Comparison of ENCODE assay signal across 8 cellular contexts in genomic region chr17:2023692-2024571, GRCh38. TPM values are rescaled to one million over a fixed set of nuclear protein-coding genes. Genes with fewer than 3 reads are reported as not detected.
DNase-seq lines count a peak whose midpoint lies in the region; ATAC-seq and TF ChIP-seq lines count a peak whose summit lies in the region.

No MANE protein-coding gene starts in this region.

- no peaks in the 10 kb centered on the region for H3K27me3 ChIP-seq in CD8-positive, alpha-beta T cell (ENCODE audit: insufficient read depth, low read length)
- peaks cover 0 to 81% (median 0%) of the 10 kb centered on the region in 4 donors for H3K27me3 ChIP-seq in esophagus squamous epithelium

- no peak for TF ChIP-seq CTCF in CD8-positive, alpha-beta T cell (IDR thresholded peaks at IDR 0.05)
- TF ChIP-seq CTCF in esophagus squamous epithelium (IDR thresholded peaks at IDR 0.05) (no peak), nephron progenitor cell (IDR thresholded peaks at IDR 0.05) (no peak)

- peak overlapping the region; percentile 78 for H3K4me3 Mint-ChIP-seq in CD8-positive, alpha-beta T cell
- H3K4me3 Mint-ChIP-seq in activated CD4-positive, alpha-beta memory T cell treated with anti-CD3 and anti-CD28 coated beads for 36 hours: peak overlapping the region; percentile 59
- H3K4me3 Mint-ChIP-seq in nephron progenitor cell: peak overlapping the region; percentile 79

- no peaks in the 10 kb centered on the region for H3K9me3 ChIP-seq in CD8-positive, alpha-beta T cell (ENCODE audit: low read length)
- no peaks in the 10 kb centered on the region for H3K9me3 ChIP-seq in esophagus squamous epithelium

- peak overlapping the region; percentile 68 for H3K4me3 ChIP-seq in CD8-positive, alpha-beta T cell (ENCODE audit: low read depth, low read length)
- peak overlapping the region; percentile 48 to 73 (median 62) for H3K4me3 ChIP-seq in esophagus squamous epithelium

- H3K4me1 Mint-ChIP-seq in CD8-positive, alpha-beta T cell (ENCODE audit: low read depth): peaks cover 27% of the 10 kb centered on the region
- H3K4me1 Mint-ChIP-seq in activated CD4-positive, alpha-beta memory T cell treated with anti-CD3 and anti-CD28 coated beads for 36 hours (ENCODE audit: low read depth): peaks cover 9% of the 10 kb centered on the region
- H3K4me1 Mint-ChIP-seq in nephron progenitor cell: peaks cover 49% of the 10 kb centered on the region

- peaks cover 18% of the 10 kb centered on the region for H3K27me3 Mint-ChIP-seq in CD8-positive, alpha-beta T cell (ENCODE audit: low read depth)
- H3K27me3 Mint-ChIP-seq in activated CD4-positive, alpha-beta memory T cell treated with anti-CD3 and anti-CD28 coated beads for 36 hours: peaks cover 33% of the 10 kb centered on the region
- H3K27me3 Mint-ChIP-seq in nephron progenitor cell (ENCODE audit: low read depth, poor library complexity): peaks cover 87% of the 10 kb centered on the region

- CTCF ChIA-PET in CD8-positive, alpha-beta T cell (lab: Charles Lee): interaction anchor here (2.3 to 2.4 kb wide), 2 partner anchors 32 to 141 kb away, joined by 8 read pairs; partner anchors contain the start of gene HIC1
- CTCF ChIA-PET in activated CD4-positive, alpha-beta memory T cell treated with anti-CD3 and anti-CD28 coated beads for 36 hours (lab: Charles Lee): interaction anchor here (1.2 to 3.6 kb wide), 5 partner anchors 31 to 302 kb away, joined by 4 to 23 read pairs (median 11); partner anchors contain the start of gene HIC1

- H3K36me3 Mint-ChIP-seq in CD8-positive, alpha-beta T cell: no peaks in the 10 kb centered on the region
- no peaks in the 10 kb centered on the region for H3K36me3 Mint-ChIP-seq in activated CD4-positive, alpha-beta memory T cell treated with anti-CD3 and anti-CD28 coated beads for 36 hours
- no peaks in the 10 kb centered on the region for H3K36me3 Mint-ChIP-seq in nephron progenitor cell (ENCODE audit: low read depth)

- H3K36me3 ChIP-seq in CD8-positive, alpha-beta T cell (ENCODE audit: insufficient read depth, low read length): no peaks in the 10 kb centered on the region
- no peaks in the 10 kb centered on the region for H3K36me3 ChIP-seq in esophagus squamous epithelium

- H3K27ac ChIP-seq in CD8-positive, alpha-beta T cell (ENCODE audit: low read depth, low read length): no peak overlapping the region
- peak overlapping the region in 1 of 4 donors; percentile 20 for H3K27ac ChIP-seq in esophagus squamous epithelium

- POLR2A ChIA-PET in CD8-positive, alpha-beta T cell (lab: Charles Lee): interaction anchor here (1.2 to 1.3 kb wide), 2 partner anchors 21 to 260 kb away, joined by 3 read pairs; no protein-coding TSS in a partner anchor
- POLR2A ChIA-PET in activated CD4-positive, alpha-beta memory T cell treated with anti-CD3 and anti-CD28 coated beads for 36 hours (lab: Charles Lee): interaction anchor here (0.7 kb wide), 1 partner anchor 63 kb away, joined by 3 read pairs; no protein-coding TSS in a partner anchor

- intact Hi-C loops in CD8-positive, alpha-beta T cell (cut with DNase I, micrococcal nuclease): no loop called here
- intact Hi-C loops in activated CD4-positive, alpha-beta memory T cell treated with anti-CD3 and anti-CD28 coated beads for 36 hours (cut with micrococcal nuclease): no loop called here
- intact Hi-C loops in esophagus squamous epithelium (cut with DNase I): no loop called here

- peak in 3 of 7 experiments; percentile 53 to 59 (median 57) for DNase-seq in CD8-positive, alpha-beta T cell
- DNase-seq in M059J (ENCODE audit: low read depth) (peak; percentile 46), esophagus squamous epithelium (lab: John Stamatoyannopoulos, UW) (no peak), nephron progenitor cell (peak; percentile 79)
- peak; percentile 49 for DNase-seq in activated CD4-positive, alpha-beta memory T cell treated with anti-CD3 and anti-CD28 coated beads for 36 hours

- H3K27ac Mint-ChIP-seq in CD8-positive, alpha-beta T cell: no peak overlapping the region
- no peak overlapping the region for H3K27ac Mint-ChIP-seq in activated CD4-positive, alpha-beta memory T cell treated with anti-CD3 and anti-CD28 coated beads for 36 hours
- H3K27ac Mint-ChIP-seq in nephron progenitor cell: no peak overlapping the region

- no peak for TF ChIP-seq POLR2A in esophagus squamous epithelium (IDR thresholded peaks at IDR 0.05)

- ATAC-seq in CD8-positive, alpha-beta T cell: peak; percentile 18
- ATAC-seq in GM18511 (IDR thresholded peaks at IDR 0.05; ENCODE audit: unreplicated experiment): no peak
- no peak for ATAC-seq in HG02678 (IDR thresholded peaks at IDR 0.05; ENCODE audit: unreplicated experiment)
- no peak for ATAC-seq in HG03045 (IDR thresholded peaks at IDR 0.05; ENCODE audit: unreplicated experiment)

- H3K9me3 Mint-ChIP-seq in CD8-positive, alpha-beta T cell: no peaks in the 10 kb centered on the region
- H3K9me3 Mint-ChIP-seq in activated CD4-positive, alpha-beta memory T cell treated with anti-CD3 and anti-CD28 coated beads for 36 hours: no peaks in the 10 kb centered on the region
- peaks cover 4% of the 10 kb centered on the region for H3K9me3 Mint-ChIP-seq in nephron progenitor cell

- H3K4me1 ChIP-seq in CD8-positive, alpha-beta T cell (ENCODE audit: insufficient read depth, low read length): peaks cover 31% of the 10 kb centered on the region
- peaks cover 19 to 47% (median 22%) of the 10 kb centered on the region in 3 donors for H3K4me1 ChIP-seq in esophagus squamous epithelium

- no CpG with 5 or more reads among the region's 85 CpGs for WGBS in esophagus squamous epithelium, 2 donors

RNA-seq across cellular contexts. Expression of gene RTN4RL1, which starts 1.2 kb away (rescaled TPM):
- not detected for total RNA-seq in CD8-positive, alpha-beta T cell
- total RNA-seq in M059J (2014; rRNA removed; shearing (Covaris generic)): 0.12 and 0.67 TPM in 2 replicates
- total RNA-seq in activated CD4-positive, alpha-beta memory T cell treated with anti-CD3 and anti-CD28 coated beads for 36 hours: under 1 TPM; 0.17 to 0.21 TPM
- total RNA-seq in esophagus squamous epithelium: 1 to 10 TPM; 1.1 to 4.0 (median 2.0) TPM

RNA-seq across cellular contexts. Expression of gene DPH1, which starts 6.0 kb away (rescaled TPM):
- 100 to 1,000 TPM; 128 to 149 TPM for total RNA-seq in CD8-positive, alpha-beta T cell
- total RNA-seq in M059J (2014; rRNA removed; shearing (Covaris generic)): 28.0 and 29.5 TPM in 2 replicates
- 10 to 100 TPM; 29.4 to 31.1 TPM for total RNA-seq in activated CD4-positive, alpha-beta memory T cell treated with anti-CD3 and anti-CD28 coated beads for 36 hours
- 10 to 100 TPM; 14.9 to 55.7 (median 22.7) TPM for total RNA-seq in esophagus squamous epithelium

RNA-seq across cellular contexts. Expression of gene OVCA2, which starts 17.9 kb away (rescaled TPM):
- 10 to 100 TPM; 38.7 to 48.2 TPM for total RNA-seq in CD8-positive, alpha-beta T cell
- total RNA-seq in M059J (2014; rRNA removed; shearing (Covaris generic)): 18.9 and 24.0 TPM in 2 replicates
- 10 to 100 TPM; 31.7 to 34.8 TPM for total RNA-seq in activated CD4-positive, alpha-beta memory T cell treated with anti-CD3 and anti-CD28 coated beads for 36 hours
- total RNA-seq in esophagus squamous epithelium: 10 to 100 TPM; 42.3 to 70.5 (median 53.2) TPM

RNA-seq across cellular contexts. Expression of gene HIC1, which starts 31.0 kb away (rescaled TPM):
- total RNA-seq in CD8-positive, alpha-beta T cell: 10 to 100 TPM; 12.1 to 13.0 TPM
- 2.2 and 3.7 TPM in 2 replicates for total RNA-seq in M059J (2014; rRNA removed; shearing (Covaris generic))
- 10 to 100 TPM; 13.1 to 13.2 TPM for total RNA-seq in activated CD4-positive, alpha-beta memory T cell treated with anti-CD3 and anti-CD28 coated beads for 36 hours
- 10 to 100 TPM in 1 of 4 donors, 1 to 10 TPM in 3; 2.1 to 14.1 (median 5.9) TPM for total RNA-seq in esophagus squamous epithelium
